ENCODE assay signal across 26 cellular contexts in the genomic region with DNA sequence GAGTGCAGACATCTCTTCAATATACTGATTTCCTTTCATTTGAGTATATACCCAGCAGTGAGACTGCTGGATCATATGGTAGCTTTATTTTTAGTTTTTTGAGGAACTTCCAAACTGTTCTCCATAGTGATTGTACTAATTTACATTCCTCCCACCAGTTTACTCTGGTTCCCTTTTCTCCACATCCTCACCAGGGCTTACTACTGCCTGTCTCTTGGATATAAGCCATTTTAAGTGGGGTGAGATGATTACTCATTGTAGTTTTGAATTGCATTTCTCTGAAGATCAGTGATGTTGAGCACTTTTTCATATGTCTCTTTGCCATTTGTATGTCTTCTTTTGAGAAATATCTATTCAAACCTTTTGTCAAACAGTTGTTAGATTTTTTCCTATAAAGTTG.
DNase-seq lines count a peak whose midpoint lies in the region; ATAC-seq, FAIRE-seq and TF ChIP-seq lines count a peak whose summit lies in the region.
"Had no signal": no experiment of that assay in that cellular context is flagged by ENCODE, and none has a peak within 500 bp of the region (broad histone marks: within the 10 kb centered on the region; RNA-seq: fewer than 3 reads in every experiment).

No MANE protein-coding gene starts in this region.

- H3K27me3 ChIP-seq in bronchial epithelial cell (ENCODE audit: control insufficient read depth, insufficient read depth, low read length) = no peaks in the 10 kb centered on the region
- H3K27me3 ChIP-seq: ascending aorta; BLaER1 treated with 17β-estradiol and CSF1 and Interleukin-3, amounts not matched to agents 10 nM and 100 nM; colonic mucosa; gastroesophageal sphincter; uterus had no signal

- no peaks in the 10 kb centered on the region for H3K27me3 Mint-ChIP-seq in T-helper 17 cell
- H3K27me3 Mint-ChIP-seq: activated naive CD4-positive, alpha-beta T cell treated with anti-CD3 and anti-CD28 coated beads, Interleukin-2, amount 10 ng/mL, durations not matched to agents 7 days and 5 days; naive B cell had no signal

- no peak for FAIRE-seq in bronchial epithelial cell (lab: Jason Lieb, UNC)
- FAIRE-seq: A549, D721Med, endometrium, RCC 7860 had no signal

- no peak for TF ChIP-seq CTCF in bronchial epithelial cell (IDR thresholded peaks at IDR 0.05; ENCODE audit: insufficient read depth, low read length, severe bottlenecking)

- DNase-seq in Ammon's horn (ENCODE audit: low spot score) = peak; percentile 57
- peak; percentile 68 for DNase-seq in M059J (ENCODE audit: low read depth)
- peak; percentile 19 for DNase-seq in bronchial epithelial cell (ENCODE audit: low read depth)
- peak; percentile 45 for DNase-seq in inferior parietal cortex (ENCODE audit: extremely low spot score)
- DNase-seq in activated CD4-positive, alpha-beta T cell treated with anti-CD3 and anti-CD28 coated beads, Interleukin-2, amount 50 U/mL, for 4 hours = no peak
- no peak for DNase-seq in T-helper 17 cell
- DNase-seq: activated CD8-positive, alpha-beta memory T cell treated with anti-CD3 and anti-CD28 coated beads for 24 hours; activated naive CD4-positive, alpha-beta T cell treated with anti-CD3 and anti-CD28 coated beads, Interleukin-2, amount 10 ng/mL, durations not matched to agents 7 days and 5 days; activated T-cell treated with anti-CD3 and anti-CD28 coated beads, Interleukin-2, amount 50 U/mL, for 4 hours; colonic mucosa; naive B cell; NCI-H187 treated with DMSO at 0.1 percent for 48 hours; NCI-H2227 treated with DMSO at 0.1 percent for 48 hours; right cardiac atrium; stimulated activated CD4-positive, alpha-beta T cell treated with anti-CD3 and anti-CD28 coated beads, Interleukin-15, amount 100 ng/mL, for 24 hours; uterus had no signal

- ATAC-seq in GM18867 (IDR thresholded peaks at IDR 0.05; ENCODE audit: unreplicated experiment) (no peak), HG03135 (IDR thresholded peaks at IDR 0.05; ENCODE audit: unreplicated experiment) (no peak), T-helper 17 cell (no peak)
- ATAC-seq: A549; activated CD4-positive, CD25-positive, alpha-beta regulatory T cell treated with anti-CD3 and anti-CD28 coated beads, Interleukin-2, amount 50 U/mL, for 24 hours; activated T-cell treated with anti-CD3 and anti-CD28 coated beads, Interleukin-2, amount 50 U/mL, for 4 hours; gastroesophageal sphincter; right cardiac atrium had no signal

- no peak overlapping the region for H3K27ac Mint-ChIP-seq in T-helper 17 cell
- H3K27ac Mint-ChIP-seq: activated naive CD4-positive, alpha-beta T cell treated with anti-CD3 and anti-CD28 coated beads, Interleukin-2, amount 10 ng/mL, durations not matched to agents 7 days and 5 days; naive B cell had no signal

- no peaks in the 10 kb centered on the region for H3K9me3 ChIP-seq in T-helper 17 cell (ENCODE audit: control insufficient read depth, low read length, poor library complexity, severe bottlenecking)
- H3K9me3 ChIP-seq: A549, colonic mucosa, uterus had no signal

- H3K4me3 ChIP-seq in bronchial epithelial cell (ENCODE audit: low read depth, low read length) = no peak overlapping the region
- H3K4me3 ChIP-seq: A549; ascending aorta; BLaER1 treated with 17β-estradiol and CSF1 and Interleukin-3, amounts not matched to agents 10 nM and 100 nM; colonic mucosa; gastroesophageal sphincter; uterus had no signal

- no peaks in the 10 kb centered on the region for H3K4me1 Mint-ChIP-seq in T-helper 17 cell
- H3K4me1 Mint-ChIP-seq: activated naive CD4-positive, alpha-beta T cell treated with anti-CD3 and anti-CD28 coated beads, Interleukin-2, amount 10 ng/mL, durations not matched to agents 7 days and 5 days; naive B cell had no signal

- no peaks in the 10 kb centered on the region for H3K36me3 Mint-ChIP-seq in T-helper 17 cell (ENCODE audit: low read depth)
- H3K36me3 Mint-ChIP-seq: activated naive CD4-positive, alpha-beta T cell treated with anti-CD3 and anti-CD28 coated beads, Interleukin-2, amount 10 ng/mL, durations not matched to agents 7 days and 5 days; naive B cell had no signal

- no peak overlapping the region for H3K4me3 Mint-ChIP-seq in T-helper 17 cell
- H3K4me3 Mint-ChIP-seq: activated naive CD4-positive, alpha-beta T cell treated with anti-CD3 and anti-CD28 coated beads, Interleukin-2, amount 10 ng/mL, durations not matched to agents 7 days and 5 days; activated T-cell treated with anti-CD3 and anti-CD28 coated beads, Interleukin-2, amount 50 U/mL, for 4 hours; naive B cell had no signal

- H3K36me3 ChIP-seq in bronchial epithelial cell (ENCODE audit: control insufficient read depth, insufficient read depth, low read length) = no peaks in the 10 kb centered on the region
- H3K36me3 ChIP-seq: ascending aorta; BLaER1 treated with 17β-estradiol and CSF1 and Interleukin-3, amounts not matched to agents 10 nM and 100 nM; colonic mucosa; gastroesophageal sphincter; uterus had no signal

Comparison
In these comparisons a context has a peak if more than half of its experiments do, and no peak if none do; other contexts are left out.
1. DNase-seq: peak in Ammon's horn (single experiment), M059J (single experiment), bronchial epithelial cell (single experiment) and inferior parietal cortex (single experiment); none in activated CD4-positive, alpha-beta T cell treated with anti-CD3 and anti-CD28 coated beads, Interleukin-2, amount 50 U/mL, for 4 hours (0 of 2) and T-helper 17 cell (0 of 3).